8 cellular contexts compared by ENCODE assay signal in genomic region chr5:112921031-112921832, GRCh38. TPM values are rescaled to one million over a fixed set of nuclear protein-coding genes. Genes with fewer than 3 reads are reported as not detected.
DNase-seq lines count a peak whose midpoint lies in the region; ATAC-seq and TF ChIP-seq lines count a peak whose summit lies in the region.

No MANE protein-coding gene starts in this region.

- H3K36me3 Mint-ChIP-seq in activated naive CD8-positive, alpha-beta T cell: peaks cover 5% of the 10 kb centered on the region
- H3K36me3 Mint-ChIP-seq in glutamatergic neuron (ENCODE audit: unreplicated experiment): no peaks in the 10 kb centered on the region
- peaks cover 26% of the 10 kb centered on the region for H3K36me3 Mint-ChIP-seq in type B pancreatic cell

- H3K4me3 Mint-ChIP-seq in activated naive CD8-positive, alpha-beta T cell: peak overlapping the region; percentile 92
- H3K4me3 Mint-ChIP-seq in glutamatergic neuron (ENCODE audit: unreplicated experiment) (peak overlapping the region; percentile 99), type B pancreatic cell (peak overlapping the region; percentile 97)

- TF ChIP-seq CTCF in glutamatergic neuron (IDR thresholded peaks at IDR 0.05; ENCODE audit: partially characterized antibody, unreplicated experiment): no peak
- no peak for TF ChIP-seq CTCF in type B pancreatic cell (conservative IDR thresholded peaks at IDR 0.05)

- peak overlapping the region; percentile 66 for H3K27ac Mint-ChIP-seq in activated naive CD8-positive, alpha-beta T cell
- H3K27ac Mint-ChIP-seq in glutamatergic neuron (ENCODE audit: unreplicated experiment): peak overlapping the region; percentile 96
- peak overlapping the region; percentile 98 for H3K27ac Mint-ChIP-seq in type B pancreatic cell

- H3K27me3 Mint-ChIP-seq in activated naive CD8-positive, alpha-beta T cell: no peaks in the 10 kb centered on the region
- H3K27me3 Mint-ChIP-seq in glutamatergic neuron (ENCODE audit: unreplicated experiment) (peaks cover 6% of the 10 kb centered on the region), type B pancreatic cell (no peaks in the 10 kb centered on the region)

- no peaks in the 10 kb centered on the region for H3K9me3 Mint-ChIP-seq in activated naive CD8-positive, alpha-beta T cell (ENCODE audit: low read depth)
- peaks cover 12% of the 10 kb centered on the region for H3K9me3 Mint-ChIP-seq in glutamatergic neuron (ENCODE audit: unreplicated experiment)
- no peaks in the 10 kb centered on the region for H3K9me3 Mint-ChIP-seq in type B pancreatic cell

- DNase-seq in DMS79 treated with DMSO at 0.1 percent for 48 hours (lab: John Stamatoyannopoulos, UW) (peak; percentile 39), HuH-7 (ENCODE audit: low spot score) (peak; percentile 68), SHP77 treated with DMSO at 0.1 percent for 48 hours (lab: John Stamatoyannopoulos, UW) (peak; percentile 51), glutamatergic neuron (peak; percentile 76), occipital lobe (lab: John Stamatoyannopoulos, UW) (peak; percentile 69), type B pancreatic cell (ENCODE audit: extremely low spot score, unreplicated experiment) (peak; percentile 78)

- H3K4me1 Mint-ChIP-seq in activated naive CD8-positive, alpha-beta T cell (ENCODE audit: low read depth): peaks cover 58% of the 10 kb centered on the region
- H3K4me1 Mint-ChIP-seq in glutamatergic neuron (ENCODE audit: low read depth, unreplicated experiment) (peaks cover 29% of the 10 kb centered on the region), type B pancreatic cell (ENCODE audit: unreplicated experiment) (peaks cover 39% of the 10 kb centered on the region)

- ATAC-seq in GM21576 (IDR thresholded peaks at IDR 0.05; ENCODE audit: unreplicated experiment): peak; percentile 33

RNA-seq across cellular contexts. Expression of gene REEP5, which starts 0.8 kb away (rescaled TPM):
- total RNA-seq in glutamatergic neuron (ENCODE audit: unreplicated experiment) (108 TPM), occipital lobe (113 TPM), type B pancreatic cell (ENCODE audit: low replicate concordance) (61.0 and 98.4 TPM in 2 replicates)

RNA-seq across cellular contexts. Expression of gene DCP2, which starts 55.4 kb away (rescaled TPM):
- total RNA-seq in glutamatergic neuron (ENCODE audit: unreplicated experiment) (117 TPM), occipital lobe (129 TPM), type B pancreatic cell (ENCODE audit: low replicate concordance) (65.5 and 90.3 TPM in 2 replicates)

Comparison
In these comparisons a context has a peak if more than half of its experiments do, and no peak if none do; other contexts are left out.
1. Peak in every context shown above with its lines: DNase-seq and ATAC-seq.